Comparison of ENCODE assay signal across 1 cellular context in the genomic region with DNA sequence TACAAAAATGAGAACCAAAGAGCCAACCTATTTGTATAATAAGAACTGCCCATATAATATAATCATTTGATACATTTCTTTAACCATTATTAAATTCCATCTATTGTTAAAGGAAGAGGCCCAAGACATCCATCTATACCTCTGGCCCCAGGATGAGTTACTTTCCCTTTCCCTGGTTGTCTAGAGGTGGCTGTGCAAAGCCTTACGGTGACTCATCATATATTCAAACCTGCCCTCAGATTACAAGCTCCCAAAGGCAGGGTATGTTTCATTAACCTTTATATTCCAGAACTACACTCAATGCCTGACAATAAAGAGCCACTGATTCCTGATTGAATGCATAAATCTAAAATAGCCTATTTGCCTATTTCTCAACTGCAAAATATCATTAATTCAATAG.
TF ChIP-seq lines count a peak whose summit lies in the region.

No MANE protein-coding gene starts in this region.

TF ChIP-seq in IMR-90, 13 proteins besides CTCF, POLR2A, EP300 and RAD21:
- TF ChIP-seq NFE2L2 (IDR thresholded peaks at IDR 0.05; ENCODE audit: low read depth, low read length) = 0 out of 2 replicates have a peak, but pooled peaks have one; percentile 4
- no peak for TF ChIP-seq MAZ (IDR thresholded peaks at IDR 0.05; ENCODE audit: borderline replicate concordance, low read depth, low read length)
